In the genomic region with DNA sequence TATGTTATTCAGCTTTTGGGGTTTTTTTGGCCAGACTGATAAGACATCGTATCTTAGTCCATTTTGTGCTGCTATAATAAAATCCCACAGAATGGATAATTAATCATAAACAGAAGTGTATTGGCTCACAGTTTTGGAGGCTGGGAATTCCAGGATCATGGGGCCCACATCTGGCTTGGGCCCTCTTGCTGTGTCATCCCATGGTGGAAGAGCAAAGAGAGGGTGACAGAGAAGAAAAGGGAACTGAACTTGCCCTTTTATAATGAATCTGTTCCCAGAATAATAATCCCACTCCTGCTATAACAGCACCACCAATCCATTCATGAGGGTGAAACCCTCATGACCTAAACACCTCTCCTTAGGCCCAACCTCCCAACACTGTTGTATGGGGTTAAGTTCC, we compare ENCODE assay signal across 17 cellular contexts. TPM values are rescaled to one million over a fixed set of nuclear protein-coding genes. Genes with fewer than 3 reads are reported as not detected.
"Had no signal": no experiment of that assay in that cellular context is flagged by ENCODE, and none has a peak within 500 bp of the region (broad histone marks: within the 10 kb centered on the region; RNA-seq: fewer than 3 reads in every experiment).

No MANE protein-coding gene starts in this region.

- DNase-seq: activated CD4-positive, alpha-beta memory T cell treated with anti-CD3 and anti-CD28 coated beads for 36 hours; activated CD4-positive, CD25-positive, alpha-beta regulatory T cell treated with anti-CD3 and anti-CD28 coated beads, Interleukin-2, amount 50 U/mL, for 72 hours; activated naive CD8-positive, alpha-beta T cell treated with anti-CD3 and anti-CD28 coated beads, Interleukin-2, amount 50 U/mL, for 24 hours; activated T-cell treated with anti-CD3 and anti-CD28 coated beads, Interleukin-2, amount 50 U/mL, for 48 hours; foreskin keratinocyte; heart left ventricle; left colon; mammary epithelial cell; psoas muscle; spleen; stimulated activated CD4-positive, alpha-beta T cell treated with anti-CD3 and anti-CD28 coated beads, Interleukin-1b, Interleukin-23, amount 100 ng/mL, for 48 hours had no signal

- ATAC-seq: activated naive CD8-positive, alpha-beta T cell treated with anti-CD3 and anti-CD28 coated beads, Interleukin-2, amount 50 U/mL, for 24 hours; foreskin keratinocyte; heart left ventricle; left colon; natural killer cell treated with Interleukin-12 subunit alpha and Interleukin-12 subunit beta and Interleukin-15 and Interleukin-18, amount 100 ng/mL, for 72 hours; psoas muscle; sciatic nerve had no signal

- H3K27me3 ChIP-seq: cardiac muscle cell, esophagus muscularis mucosa, foreskin keratinocyte, heart left ventricle, spleen had no signal

- H3K9me3 ChIP-seq: esophagus muscularis mucosa, heart left ventricle, psoas muscle, spleen, thoracic aorta had no signal

- H3K36me3 ChIP-seq: cardiac muscle cell, esophagus muscularis mucosa, heart left ventricle, spleen, thoracic aorta had no signal

- H3K27ac Mint-ChIP-seq: activated CD4-positive, alpha-beta memory T cell treated with anti-CD3 and anti-CD28 coated beads for 36 hours; activated naive CD8-positive, alpha-beta T cell treated with anti-CD3 and anti-CD28 coated beads, Interleukin-2, amount 50 U/mL, for 24 hours; natural killer cell treated with Interleukin-12 subunit alpha and Interleukin-12 subunit beta and Interleukin-15 and Interleukin-18, amount 100 ng/mL, for 72 hours; stimulated activated naive CD8-positive, alpha-beta T cell treated with anti-CD3 and anti-CD28 coated beads, Interleukin-15, Interleukin-2, amounts not matched to agents 100 ng/mL and 50 ng/mL, for 24 hours had no signal

- H3K27ac ChIP-seq: cardiac muscle cell, foreskin keratinocyte, psoas muscle, thoracic aorta had no signal

- H3K9me3 Mint-ChIP-seq: activated CD4-positive, alpha-beta memory T cell treated with anti-CD3 and anti-CD28 coated beads for 36 hours; activated naive CD8-positive, alpha-beta T cell treated with anti-CD3 and anti-CD28 coated beads, Interleukin-2, amount 50 U/mL, for 24 hours; natural killer cell treated with Interleukin-12 subunit alpha and Interleukin-12 subunit beta and Interleukin-15 and Interleukin-18, amount 100 ng/mL, for 72 hours; stimulated activated naive CD8-positive, alpha-beta T cell treated with anti-CD3 and anti-CD28 coated beads, Interleukin-15, Interleukin-2, amounts not matched to agents 100 ng/mL and 50 ng/mL, for 24 hours had no signal

- H3K4me3 Mint-ChIP-seq: activated CD4-positive, alpha-beta memory T cell treated with anti-CD3 and anti-CD28 coated beads for 36 hours; activated naive CD8-positive, alpha-beta T cell treated with anti-CD3 and anti-CD28 coated beads, Interleukin-2, amount 50 U/mL, for 24 hours; natural killer cell treated with Interleukin-12 subunit alpha and Interleukin-12 subunit beta and Interleukin-15 and Interleukin-18, amount 100 ng/mL, for 72 hours; stimulated activated naive CD8-positive, alpha-beta T cell treated with anti-CD3 and anti-CD28 coated beads, Interleukin-15, Interleukin-2, amounts not matched to agents 100 ng/mL and 50 ng/mL, for 24 hours had no signal

- H3K4me3 ChIP-seq: cardiac muscle cell, esophagus muscularis mucosa, heart left ventricle, psoas muscle, spleen, thoracic aorta had no signal

- H3K36me3 Mint-ChIP-seq: activated CD4-positive, alpha-beta memory T cell treated with anti-CD3 and anti-CD28 coated beads for 36 hours; natural killer cell treated with Interleukin-12 subunit alpha and Interleukin-12 subunit beta and Interleukin-15 and Interleukin-18, amount 100 ng/mL, for 72 hours had no signal

- H3K27me3 Mint-ChIP-seq: activated CD4-positive, alpha-beta memory T cell treated with anti-CD3 and anti-CD28 coated beads for 36 hours; activated naive CD8-positive, alpha-beta T cell treated with anti-CD3 and anti-CD28 coated beads, Interleukin-2, amount 50 U/mL, for 24 hours; natural killer cell treated with Interleukin-12 subunit alpha and Interleukin-12 subunit beta and Interleukin-15 and Interleukin-18, amount 100 ng/mL, for 72 hours; stimulated activated naive CD8-positive, alpha-beta T cell treated with anti-CD3 and anti-CD28 coated beads, Interleukin-15, Interleukin-2, amounts not matched to agents 100 ng/mL and 50 ng/mL, for 24 hours had no signal

RNA-seq across cellular contexts. Expression of a gene that starts 17.5 kb away (rescaled TPM):
- total RNA-seq: cardiac muscle cell, foreskin keratinocyte had no signal
